In genomic region chr19:58326914-58327726, GRCh38 we compare ENCODE assay signal across 1 cellular context.
TF ChIP-seq lines count a peak whose summit lies in the region.

Gene ZSCAN22, plus strand, starts transcription at chr19:58326994. Its CDS starts 7,809 bp downstream, at chr19:58334803.

TF ChIP-seq in HepG2, 621 proteins besides CTCF, POLR2A, EP300 and RAD21 (continued from another document and continues in another):
- TF ChIP-seq ZNF687 (CRISPR knock-in tag; IDR thresholded peaks at IDR 0.05) (peak; percentile 90), ZBTB39 (CRISPR knock-in tag; IDR thresholded peaks at IDR 0.05) (peak; percentile 88; the same call in 1 of the 2 replicates), DNMT1 (CRISPR knock-in tag; IDR thresholded peaks at IDR 0.05) (peak; percentile 88; the same call in 1 of the 2 replicates), ZNF331 (CRISPR knock-in tag; IDR thresholded peaks at IDR 0.05) (peak; percentile 66), ERF (CRISPR knock-in tag; IDR thresholded peaks at IDR 0.05) (no peak), HNF4G (IDR thresholded peaks at IDR 0.05; ENCODE audit: borderline replicate concordance, low read depth, low read length) (no peak), HNF4G (CRISPR knock-in tag; IDR thresholded peaks at IDR 0.05; ENCODE audit: borderline replicate concordance, low read depth) (peak; percentile 78), ZFY (CRISPR knock-in tag; IDR thresholded peaks at IDR 0.05) (peak; percentile 97), ZNF83 (CRISPR knock-in tag; IDR thresholded peaks at IDR 0.05; ENCODE audit: borderline replicate concordance) (peak; percentile 27; the same call in 1 of the 2 replicates), PCBP1 (IDR thresholded peaks at IDR 0.05; ENCODE audit: borderline replicate concordance, low read depth, low read length) (0 out of 2 replicates have a peak, but pooled peaks have one; percentile 80), TAF1 (CRISPR knock-in tag; IDR thresholded peaks at IDR 0.05) (peak; percentile 80), LBX2 (CRISPR knock-in tag; IDR thresholded peaks at IDR 0.05; ENCODE audit: borderline replicate concordance) (peak; percentile 48; the same call in 1 of the 2 replicates), JUND (CRISPR knock-in tag; IDR thresholded peaks at IDR 0.05) (peak; percentile 48; the same call in 1 of the 2 replicates), ZNF562 (CRISPR knock-in tag; IDR thresholded peaks at IDR 0.05; ENCODE audit: borderline replicate concordance) (0 out of 2 replicates have a peak, but pooled peaks have one; percentile 50), GRHL1 (CRISPR knock-in tag; conservative IDR thresholded peaks at IDR 0.05) (no peak; the same call in 1 of the 2 replicates), JUN (CRISPR knock-in tag; IDR thresholded peaks at IDR 0.05) (peak; percentile 59; the same call in 1 of the 2 replicates), ELK4 (CRISPR knock-in tag; IDR thresholded peaks at IDR 0.05; ENCODE audit: borderline replicate concordance) (peak; percentile 48; the same call in 1 of the 2 replicates), ZNF276 (CRISPR knock-in tag; IDR thresholded peaks at IDR 0.05; ENCODE audit: low read depth) (0 out of 2 replicates have a peak, but pooled peaks have one; percentile 60), ZNF609 (CRISPR knock-in tag; IDR thresholded peaks at IDR 0.05; ENCODE audit: borderline replicate concordance) (peak; percentile 62; the same call in 1 of the 2 replicates), ZNF180 (CRISPR knock-in tag; IDR thresholded peaks at IDR 0.05; ENCODE audit: borderline replicate concordance, low read depth) (no peak), MLX (CRISPR knock-in tag; IDR thresholded peaks at IDR 0.05) (peak; percentile 17; the same call in 1 of the 2 replicates), HNF1B (CRISPR knock-in tag; IDR thresholded peaks at IDR 0.05) (peak; percentile 91), YY1 (IDR thresholded peaks at IDR 0.05; ENCODE audit: insufficient read depth, insufficient replicate concordance, low read depth, low read length) (peak; percentile 59), HOMEZ (CRISPR knock-in tag; IDR thresholded peaks at IDR 0.05; ENCODE audit: low read depth) (no peak), TBP (CRISPR knock-in tag; IDR thresholded peaks at IDR 0.05) (0 out of 2 replicates have a peak, but pooled peaks have one; percentile 76), ZBTB44 (CRISPR knock-in tag; IDR thresholded peaks at IDR 0.05) (peak; percentile 67; the same call in 1 of the 2 replicates), SUZ12 (IDR thresholded peaks at IDR 0.05; ENCODE audit: low read depth, low read length) (peak; percentile 97), ZNF777 (CRISPR knock-in tag; IDR thresholded peaks at IDR 0.05) (peak; percentile 77)
